In the genomic region with DNA sequence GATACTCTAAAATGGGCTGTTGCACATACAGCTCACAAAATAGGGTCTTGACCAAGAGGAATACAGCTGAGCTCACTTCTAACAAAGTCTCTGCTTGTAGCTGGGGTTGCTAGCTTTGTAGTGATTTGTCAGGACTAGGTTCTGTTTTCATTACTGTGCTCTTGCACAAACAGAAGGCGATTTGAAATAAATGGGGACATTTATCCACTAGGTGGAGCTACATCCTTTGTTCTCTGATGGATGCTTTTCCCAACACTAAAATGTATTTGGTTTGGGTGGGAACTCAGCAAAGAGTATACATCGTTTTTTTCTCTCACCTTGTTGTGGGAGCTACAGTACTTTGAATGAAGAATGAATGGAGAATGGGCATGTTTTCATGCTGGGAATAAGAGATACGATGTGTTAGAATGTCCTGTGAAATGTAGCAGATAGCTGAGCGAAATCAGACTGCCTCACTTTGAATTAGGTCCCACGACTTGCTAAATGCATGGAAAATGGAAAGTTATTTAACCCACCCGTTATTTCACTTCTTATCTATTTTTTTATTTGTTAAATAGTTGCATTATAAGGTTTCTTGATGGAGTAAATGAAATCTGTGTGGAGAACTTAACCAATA, we compare ENCODE assay signal across 1 cellular context.
TF ChIP-seq lines count a peak whose summit lies in the region.

No MANE protein-coding gene starts in this region.

TF ChIP-seq in WTC11, 78 proteins besides CTCF, POLR2A, EP300 and RAD21 (continued from another document):
- TF ChIP-seq, protein P1, sequence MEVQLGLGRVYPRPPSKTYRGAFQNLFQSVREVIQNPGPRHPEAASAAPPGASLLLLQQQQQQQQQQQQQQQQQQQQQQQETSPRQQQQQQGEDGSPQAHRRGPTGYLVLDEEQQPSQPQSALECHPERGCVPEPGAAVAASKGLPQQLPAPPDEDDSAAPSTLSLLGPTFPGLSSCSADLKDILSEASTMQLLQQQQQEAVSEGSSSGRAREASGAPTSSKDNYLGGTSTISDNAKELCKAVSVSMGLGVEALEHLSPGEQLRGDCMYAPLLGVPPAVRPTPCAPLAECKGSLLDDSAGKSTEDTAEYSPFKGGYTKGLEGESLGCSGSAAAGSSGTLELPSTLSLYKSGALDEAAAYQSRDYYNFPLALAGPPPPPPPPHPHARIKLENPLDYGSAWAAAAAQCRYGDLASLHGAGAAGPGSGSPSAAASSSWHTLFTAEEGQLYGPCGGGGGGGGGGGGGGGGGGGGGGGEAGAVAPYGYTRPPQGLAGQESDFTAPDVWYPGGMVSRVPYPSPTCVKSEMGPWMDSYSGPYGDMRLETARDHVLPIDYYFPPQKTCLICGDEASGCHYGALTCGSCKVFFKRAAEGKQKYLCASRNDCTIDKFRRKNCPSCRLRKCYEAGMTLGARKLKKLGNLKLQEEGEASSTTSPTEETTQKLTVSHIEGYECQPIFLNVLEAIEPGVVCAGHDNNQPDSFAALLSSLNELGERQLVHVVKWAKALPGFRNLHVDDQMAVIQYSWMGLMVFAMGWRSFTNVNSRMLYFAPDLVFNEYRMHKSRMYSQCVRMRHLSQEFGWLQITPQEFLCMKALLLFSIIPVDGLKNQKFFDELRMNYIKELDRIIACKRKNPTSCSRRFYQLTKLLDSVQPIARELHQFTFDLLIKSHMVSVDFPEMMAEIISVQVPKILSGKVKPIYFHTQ (CRISPR knock-in tag; IDR thresholded peaks at IDR 0.05), result no peak
- TF ChIP-seq, protein P2, sequence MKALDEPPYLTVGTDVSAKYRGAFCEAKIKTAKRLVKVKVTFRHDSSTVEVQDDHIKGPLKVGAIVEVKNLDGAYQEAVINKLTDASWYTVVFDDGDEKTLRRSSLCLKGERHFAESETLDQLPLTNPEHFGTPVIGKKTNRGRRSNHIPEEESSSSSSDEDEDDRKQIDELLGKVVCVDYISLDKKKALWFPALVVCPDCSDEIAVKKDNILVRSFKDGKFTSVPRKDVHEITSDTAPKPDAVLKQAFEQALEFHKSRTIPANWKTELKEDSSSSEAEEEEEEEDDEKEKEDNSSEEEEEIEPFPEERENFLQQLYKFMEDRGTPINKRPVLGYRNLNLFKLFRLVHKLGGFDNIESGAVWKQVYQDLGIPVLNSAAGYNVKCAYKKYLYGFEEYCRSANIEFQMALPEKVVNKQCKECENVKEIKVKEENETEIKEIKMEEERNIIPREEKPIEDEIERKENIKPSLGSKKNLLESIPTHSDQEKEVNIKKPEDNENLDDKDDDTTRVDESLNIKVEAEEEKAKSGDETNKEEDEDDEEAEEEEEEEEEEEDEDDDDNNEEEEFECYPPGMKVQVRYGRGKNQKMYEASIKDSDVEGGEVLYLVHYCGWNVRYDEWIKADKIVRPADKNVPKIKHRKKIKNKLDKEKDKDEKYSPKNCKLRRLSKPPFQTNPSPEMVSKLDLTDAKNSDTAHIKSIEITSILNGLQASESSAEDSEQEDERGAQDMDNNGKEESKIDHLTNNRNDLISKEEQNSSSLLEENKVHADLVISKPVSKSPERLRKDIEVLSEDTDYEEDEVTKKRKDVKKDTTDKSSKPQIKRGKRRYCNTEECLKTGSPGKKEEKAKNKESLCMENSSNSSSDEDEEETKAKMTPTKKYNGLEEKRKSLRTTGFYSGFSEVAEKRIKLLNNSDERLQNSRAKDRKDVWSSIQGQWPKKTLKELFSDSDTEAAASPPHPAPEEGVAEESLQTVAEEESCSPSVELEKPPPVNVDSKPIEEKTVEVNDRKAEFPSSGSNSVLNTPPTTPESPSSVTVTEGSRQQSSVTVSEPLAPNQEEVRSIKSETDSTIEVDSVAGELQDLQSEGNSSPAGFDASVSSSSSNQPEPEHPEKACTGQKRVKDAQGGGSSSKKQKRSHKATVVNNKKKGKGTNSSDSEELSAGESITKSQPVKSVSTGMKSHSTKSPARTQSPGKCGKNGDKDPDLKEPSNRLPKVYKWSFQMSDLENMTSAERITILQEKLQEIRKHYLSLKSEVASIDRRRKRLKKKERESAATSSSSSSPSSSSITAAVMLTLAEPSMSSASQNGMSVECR (CRISPR knock-in tag; IDR thresholded peaks at IDR 0.05; ENCODE audit: borderline replicate concordance), result no peak
- TF ChIP-seq ZNF121 (CRISPR knock-in tag; IDR thresholded peaks at IDR 0.05), result no peak
- TF ChIP-seq TEAD1 (CRISPR knock-in tag; IDR thresholded peaks at IDR 0.05), result no peak
- TF ChIP-seq NFE2L1 (CRISPR knock-in tag; IDR thresholded peaks at IDR 0.05), result no peak
- TF ChIP-seq, protein P3, sequence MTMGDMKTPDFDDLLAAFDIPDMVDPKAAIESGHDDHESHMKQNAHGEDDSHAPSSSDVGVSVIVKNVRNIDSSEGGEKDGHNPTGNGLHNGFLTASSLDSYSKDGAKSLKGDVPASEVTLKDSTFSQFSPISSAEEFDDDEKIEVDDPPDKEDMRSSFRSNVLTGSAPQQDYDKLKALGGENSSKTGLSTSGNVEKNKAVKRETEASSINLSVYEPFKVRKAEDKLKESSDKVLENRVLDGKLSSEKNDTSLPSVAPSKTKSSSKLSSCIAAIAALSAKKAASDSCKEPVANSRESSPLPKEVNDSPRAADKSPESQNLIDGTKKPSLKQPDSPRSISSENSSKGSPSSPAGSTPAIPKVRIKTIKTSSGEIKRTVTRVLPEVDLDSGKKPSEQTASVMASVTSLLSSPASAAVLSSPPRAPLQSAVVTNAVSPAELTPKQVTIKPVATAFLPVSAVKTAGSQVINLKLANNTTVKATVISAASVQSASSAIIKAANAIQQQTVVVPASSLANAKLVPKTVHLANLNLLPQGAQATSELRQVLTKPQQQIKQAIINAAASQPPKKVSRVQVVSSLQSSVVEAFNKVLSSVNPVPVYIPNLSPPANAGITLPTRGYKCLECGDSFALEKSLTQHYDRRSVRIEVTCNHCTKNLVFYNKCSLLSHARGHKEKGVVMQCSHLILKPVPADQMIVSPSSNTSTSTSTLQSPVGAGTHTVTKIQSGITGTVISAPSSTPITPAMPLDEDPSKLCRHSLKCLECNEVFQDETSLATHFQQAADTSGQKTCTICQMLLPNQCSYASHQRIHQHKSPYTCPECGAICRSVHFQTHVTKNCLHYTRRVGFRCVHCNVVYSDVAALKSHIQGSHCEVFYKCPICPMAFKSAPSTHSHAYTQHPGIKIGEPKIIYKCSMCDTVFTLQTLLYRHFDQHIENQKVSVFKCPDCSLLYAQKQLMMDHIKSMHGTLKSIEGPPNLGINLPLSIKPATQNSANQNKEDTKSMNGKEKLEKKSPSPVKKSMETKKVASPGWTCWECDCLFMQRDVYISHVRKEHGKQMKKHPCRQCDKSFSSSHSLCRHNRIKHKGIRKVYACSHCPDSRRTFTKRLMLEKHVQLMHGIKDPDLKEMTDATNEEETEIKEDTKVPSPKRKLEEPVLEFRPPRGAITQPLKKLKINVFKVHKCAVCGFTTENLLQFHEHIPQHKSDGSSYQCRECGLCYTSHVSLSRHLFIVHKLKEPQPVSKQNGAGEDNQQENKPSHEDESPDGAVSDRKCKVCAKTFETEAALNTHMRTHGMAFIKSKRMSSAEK (CRISPR knock-in tag; IDR thresholded peaks at IDR 0.05; ENCODE audit: borderline replicate concordance), result no peak
- TF ChIP-seq, protein P4, sequence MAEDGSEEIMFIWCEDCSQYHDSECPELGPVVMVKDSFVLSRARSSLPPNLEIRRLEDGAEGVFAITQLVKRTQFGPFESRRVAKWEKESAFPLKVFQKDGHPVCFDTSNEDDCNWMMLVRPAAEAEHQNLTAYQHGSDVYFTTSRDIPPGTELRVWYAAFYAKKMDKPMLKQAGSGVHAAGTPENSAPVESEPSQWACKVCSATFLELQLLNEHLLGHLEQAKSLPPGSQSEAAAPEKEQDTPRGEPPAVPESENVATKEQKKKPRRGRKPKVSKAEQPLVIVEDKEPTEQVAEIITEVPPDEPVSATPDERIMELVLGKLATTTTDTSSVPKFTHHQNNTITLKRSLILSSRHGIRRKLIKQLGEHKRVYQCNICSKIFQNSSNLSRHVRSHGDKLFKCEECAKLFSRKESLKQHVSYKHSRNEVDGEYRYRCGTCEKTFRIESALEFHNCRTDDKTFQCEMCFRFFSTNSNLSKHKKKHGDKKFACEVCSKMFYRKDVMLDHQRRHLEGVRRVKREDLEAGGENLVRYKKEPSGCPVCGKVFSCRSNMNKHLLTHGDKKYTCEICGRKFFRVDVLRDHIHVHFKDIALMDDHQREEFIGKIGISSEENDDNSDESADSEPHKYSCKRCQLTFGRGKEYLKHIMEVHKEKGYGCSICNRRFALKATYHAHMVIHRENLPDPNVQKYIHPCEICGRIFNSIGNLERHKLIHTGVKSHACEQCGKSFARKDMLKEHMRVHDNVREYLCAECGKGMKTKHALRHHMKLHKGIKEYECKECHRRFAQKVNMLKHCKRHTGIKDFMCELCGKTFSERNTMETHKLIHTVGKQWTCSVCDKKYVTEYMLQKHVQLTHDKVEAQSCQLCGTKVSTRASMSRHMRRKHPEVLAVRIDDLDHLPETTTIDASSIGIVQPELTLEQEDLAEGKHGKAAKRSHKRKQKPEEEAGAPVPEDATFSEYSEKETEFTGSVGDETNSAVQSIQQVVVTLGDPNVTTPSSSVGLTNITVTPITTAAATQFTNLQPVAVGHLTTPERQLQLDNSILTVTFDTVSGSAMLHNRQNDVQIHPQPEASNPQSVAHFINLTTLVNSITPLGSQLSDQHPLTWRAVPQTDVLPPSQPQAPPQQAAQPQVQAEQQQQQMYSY (CRISPR knock-in tag; IDR thresholded peaks at IDR 0.05), result no peak
- TF ChIP-seq, protein P5, sequence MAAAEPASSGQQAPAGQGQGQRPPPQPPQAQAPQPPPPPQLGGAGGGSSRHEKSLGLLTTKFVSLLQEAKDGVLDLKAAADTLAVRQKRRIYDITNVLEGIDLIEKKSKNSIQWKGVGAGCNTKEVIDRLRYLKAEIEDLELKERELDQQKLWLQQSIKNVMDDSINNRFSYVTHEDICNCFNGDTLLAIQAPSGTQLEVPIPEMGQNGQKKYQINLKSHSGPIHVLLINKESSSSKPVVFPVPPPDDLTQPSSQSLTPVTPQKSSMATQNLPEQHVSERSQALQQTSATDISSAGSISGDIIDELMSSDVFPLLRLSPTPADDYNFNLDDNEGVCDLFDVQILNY (CRISPR knock-in tag; IDR thresholded peaks at IDR 0.05), result no peak
- TF ChIP-seq, protein P6, sequence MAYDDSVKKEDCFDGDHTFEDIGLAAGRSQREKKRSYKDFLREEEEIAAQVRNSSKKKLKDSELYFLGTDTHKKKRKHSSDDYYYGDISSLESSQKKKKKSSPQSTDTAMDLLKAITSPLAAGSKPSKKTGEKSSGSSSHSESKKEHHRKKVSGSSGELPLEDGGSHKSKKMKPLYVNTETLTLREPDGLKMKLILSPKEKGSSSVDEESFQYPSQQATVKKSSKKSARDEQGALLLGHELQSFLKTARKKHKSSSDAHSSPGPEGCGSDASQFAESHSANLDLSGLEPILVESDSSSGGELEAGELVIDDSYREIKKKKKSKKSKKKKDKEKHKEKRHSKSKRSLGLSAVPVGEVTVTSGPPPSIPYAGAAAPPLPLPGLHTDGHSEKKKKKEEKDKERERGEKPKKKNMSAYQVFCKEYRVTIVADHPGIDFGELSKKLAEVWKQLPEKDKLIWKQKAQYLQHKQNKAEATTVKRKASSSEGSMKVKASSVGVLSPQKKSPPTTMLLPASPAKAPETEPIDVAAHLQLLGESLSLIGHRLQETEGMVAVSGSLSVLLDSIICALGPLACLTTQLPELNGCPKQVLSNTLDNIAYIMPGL (CRISPR knock-in tag; IDR thresholded peaks at IDR 0.05), result no peak
- TF ChIP-seq, protein P7, sequence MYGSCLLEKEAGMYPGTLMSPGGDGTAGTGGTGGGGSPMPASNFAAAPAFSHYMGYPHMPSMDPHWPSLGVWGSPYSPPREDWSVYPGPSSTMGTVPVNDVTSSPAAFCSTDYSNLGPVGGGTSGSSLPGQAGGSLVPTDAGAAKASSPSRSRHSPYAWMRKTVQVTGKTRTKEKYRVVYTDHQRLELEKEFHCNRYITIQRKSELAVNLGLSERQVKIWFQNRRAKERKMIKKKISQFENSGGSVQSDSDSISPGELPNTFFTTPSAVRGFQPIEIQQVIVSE (CRISPR knock-in tag; IDR thresholded peaks at IDR 0.05; ENCODE audit: borderline replicate concordance), result no peak
- TF ChIP-seq NR2C2 (CRISPR knock-in tag; IDR thresholded peaks at IDR 0.05), result no peak
TF ChIP-seq in WTC11: peak in this region for 0.
